In genomic region chr10:114498413-114499111, GRCh38 we compare ENCODE assay signal across 9 cellular contexts.
DNase-seq lines count a peak whose midpoint lies in the region; ATAC-seq and TF ChIP-seq lines count a peak whose summit lies in the region.
"Had no signal": no experiment of that assay in that cellular context is flagged by ENCODE, and none has a peak within 500 bp of the region (broad histone marks: within the 10 kb centered on the region; RNA-seq: fewer than 3 reads in every experiment).

No MANE protein-coding gene starts in this region.

- H3K27ac ChIP-seq in breast epithelium, result peak overlapping the region; percentile 6 to 40

- H3K4me3 ChIP-seq in breast epithelium (no peak overlapping the region), foreskin fibroblast (ENCODE audit: low read depth in 1 of 2, low read length in 2 of 2) (no peak overlapping the region)

- intact Hi-C loops in breast epithelium (cut with DNase I; ENCODE audit: low total_unique reads), result no loop called here

- no peak for TF ChIP-seq CTCF in breast epithelium (IDR thresholded peaks at IDR 0.05)
- TF ChIP-seq CTCF in foreskin fibroblast (IDR thresholded peaks at IDR 0.05; ENCODE audit: low read depth, low read length), result no peak

- no peaks in the 10 kb centered on the region for H3K9me3 ChIP-seq in breast epithelium

- no peak for TF ChIP-seq POLR2A in breast epithelium (IDR thresholded peaks at IDR 0.05)
- TF ChIP-seq POLR2A in erythroblast (IDR thresholded peaks at IDR 0.05; ENCODE audit: low read length), result no peak

- no peaks in the 10 kb centered on the region for H3K36me3 ChIP-seq in breast epithelium

- no peaks in the 10 kb centered on the region for H3K27me3 ChIP-seq in breast epithelium

- DNase-seq in GDM1 (lab: John Stamatoyannopoulos, UW), result peak; percentile 21
- DNase-seq in breast epithelium (ENCODE audit: low spot score in 2 of 2), result no peak
- DNase-seq in foreskin fibroblast, result no peak
- no peak for DNase-seq in left lobe of liver (ENCODE audit: low spot score)
- no peak for DNase-seq in SKM-1 treated with dmso at 0.1 percent for 144 hours (lab: John Stamatoyannopoulos, UW; ENCODE audit: unreplicated experiment)
- DNase-seq in erythroblast (lab: John Stamatoyannopoulos, UW), result no peak
- DNase-seq: EL had no signal

- H3K4me1 ChIP-seq in breast epithelium, result no peaks in the 10 kb centered on the region

- ATAC-seq in GM19452 (IDR thresholded peaks at IDR 0.05; ENCODE audit: unreplicated experiment) (peak; percentile 71), HG03175 (IDR thresholded peaks at IDR 0.05; ENCODE audit: unreplicated experiment) (peak; percentile 73), left lobe of liver (no peak)
